ENCODE assay signal across 35 cellular contexts in the genomic region with DNA sequence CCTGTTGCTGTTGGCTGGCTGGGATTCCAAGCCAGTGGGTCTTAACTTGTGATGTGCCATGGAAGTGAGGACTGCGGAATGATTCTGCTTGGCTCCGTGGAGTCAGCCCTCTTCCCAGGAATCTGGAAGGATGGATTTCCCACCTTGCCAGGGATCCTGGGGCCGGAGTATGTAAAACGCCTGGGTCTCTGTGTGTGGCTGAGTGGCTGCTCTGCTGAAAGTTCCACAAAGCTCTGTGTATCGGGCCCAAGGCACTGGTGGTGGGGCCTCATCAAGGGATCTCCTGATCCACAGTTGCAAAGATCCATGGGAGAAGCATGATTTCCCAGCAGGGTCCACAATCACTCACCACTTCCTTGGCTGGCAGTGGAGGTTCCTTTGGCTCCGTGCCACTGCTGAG. TPM values are rescaled to one million over a fixed set of nuclear protein-coding genes. Genes with fewer than 3 reads are reported as not detected.
"Had no signal": no experiment of that assay in that cellular context is flagged by ENCODE, and none has a peak within 500 bp of the region (broad histone marks: within the 10 kb centered on the region; RNA-seq: fewer than 3 reads in every experiment).

No MANE protein-coding gene starts in this region.

- H3K27ac ChIP-seq: adrenal gland, body of pancreas, brain microvascular endothelial cell, breast epithelium, VCaP had no signal

- DNase-seq: activated B cell treated with CpG ODN at 0.5 μM for 24 hours; activated CD4-positive, alpha-beta memory T cell treated with anti-CD3 and anti-CD28 coated beads for 36 hours; activated CD4-positive, alpha-beta T cell treated with anti-CD3 and anti-CD28 coated beads for 4 hours; activated CD4-positive, alpha-beta T cell treated with anti-CD3 and anti-CD28 coated beads, Interleukin-2, amount 10 ng/mL, durations not matched to agents 24 days and 14 days; activated CD4-positive, alpha-beta T cell treated with anti-CD3 and anti-CD28 coated beads, Interleukin-2, amount 50 U/mL, for 1 hour; activated CD4-positive, alpha-beta T cell treated with anti-CD3 and anti-CD28 coated beads, Interleukin-2, amount 50 U/mL, for 4 hours; activated CD4-positive, CD25-positive, alpha-beta regulatory T cell treated with anti-CD3 and anti-CD28 coated beads, Interleukin-2, amount 50 U/mL, for 72 hours; activated CD8-positive, alpha-beta memory T cell treated with anti-CD3 and anti-CD28 coated beads, Interleukin-2, amount 50 U/mL, for 4 hours; activated CD8-positive, alpha-beta T cell treated with anti-CD3 and anti-CD28 coated beads for 36 hours; activated gamma-delta T cell treated with Interleukin-2 at 50 U/mL for 16 hours; activated naive CD4-positive, alpha-beta T cell; activated naive CD4-positive, alpha-beta T cell treated with anti-CD3 and anti-CD28 coated beads for 36 hours; activated naive CD4-positive, alpha-beta T cell treated with anti-CD3 and anti-CD28 coated beads, Interleukin-2, amount 50 U/mL, for 16 hours; activated naive CD8-positive, alpha-beta T cell treated with anti-CD3 and anti-CD28 coated beads for 36 hours; activated T-cell treated with anti-CD3 and anti-CD28 coated beads for 4 hours; activated T-cell treated with anti-CD3 and anti-CD28 coated beads, Interleukin-2, amount 50 U/mL, for 1 hour; activated T-cell treated with anti-CD3 and anti-CD28 coated beads, Interleukin-2, amount 50 U/mL, for 4 hours; activated T-cell treated with anti-CD3 and anti-CD28 coated beads, Interleukin-2, amount 50 U/mL, for 72 hours; amniotic stem cell; aorta; body of pancreas; brain microvascular endothelial cell; central memory CD4-positive, alpha-beta T cell; T-helper 2 cell; T-helper 9 cell had no signal

- H3K4me1 ChIP-seq: adrenal gland, body of pancreas, breast epithelium had no signal

- H3K27me3 ChIP-seq: body of pancreas, brain microvascular endothelial cell had no signal

- H3K36me3 ChIP-seq: adrenal gland, brain microvascular endothelial cell, breast epithelium had no signal

- H3K9me3 ChIP-seq: adrenal gland, body of pancreas, breast epithelium had no signal

- FAIRE-seq: astrocyte, TTC549 had no signal

- H3K4me3 ChIP-seq: adrenal gland, body of pancreas, breast epithelium had no signal

RNA-seq across cellular contexts. Expression of gene TMEM271, which starts 24.1 kb away (rescaled TPM):
- total RNA-seq: activated B cell treated with CpG ODN at 0.5 μM for 24 hours; activated CD4-positive, alpha-beta memory T cell treated with anti-CD3 and anti-CD28 coated beads for 36 hours; activated CD4-positive, alpha-beta T cell treated with anti-CD3 and anti-CD28 coated beads, Interleukin-2, amount 10 ng/mL, durations not matched to agents 24 days and 14 days; activated CD8-positive, alpha-beta memory T cell treated with anti-CD3 and anti-CD28 coated beads for 36 hours; activated CD8-positive, alpha-beta T cell treated with anti-CD3 and anti-CD28 coated beads for 36 hours; activated naive CD4-positive, alpha-beta T cell treated with anti-CD3 and anti-CD28 coated beads for 36 hours; activated naive CD4-positive, alpha-beta T cell treated with anti-CD3 and anti-CD28 coated beads, Interleukin-2, amount 50 U/mL, for 72 hours; activated naive CD8-positive, alpha-beta T cell treated with anti-CD3 and anti-CD28 coated beads for 36 hours; activated T-cell treated with anti-CD3 and anti-CD28 coated beads, Interleukin-2, amount 50 U/mL, for 4 hours; activated T-cell treated with anti-CD3 and anti-CD28 coated beads, Interleukin-2, amount 50 U/mL, for 72 hours; activated T-helper 1 cell treated with anti-CD3 and anti-CD28 coated beads, Interleukin-12 subunit alpha, Interleukin-12 subunit beta, Interleukin-2, Interleukin-4 antibody, amounts not matched to agents 30 ng/mL and 10 ng/mL and 1 ng/mL, durations not matched to agents 14 hours and 24 hours and 36 hours; activated T-helper 17 cell treated with anti-CD3 and anti-CD28 coated beads, Interleukin-2, amount 50 U/mL, for 72 hours; aorta; body of pancreas; breast epithelium; cardiac septum had no signal
- polyA plus RNA-seq: aorta had no signal
